ENCODE assay signal across 18 cellular contexts in the genomic region with DNA sequence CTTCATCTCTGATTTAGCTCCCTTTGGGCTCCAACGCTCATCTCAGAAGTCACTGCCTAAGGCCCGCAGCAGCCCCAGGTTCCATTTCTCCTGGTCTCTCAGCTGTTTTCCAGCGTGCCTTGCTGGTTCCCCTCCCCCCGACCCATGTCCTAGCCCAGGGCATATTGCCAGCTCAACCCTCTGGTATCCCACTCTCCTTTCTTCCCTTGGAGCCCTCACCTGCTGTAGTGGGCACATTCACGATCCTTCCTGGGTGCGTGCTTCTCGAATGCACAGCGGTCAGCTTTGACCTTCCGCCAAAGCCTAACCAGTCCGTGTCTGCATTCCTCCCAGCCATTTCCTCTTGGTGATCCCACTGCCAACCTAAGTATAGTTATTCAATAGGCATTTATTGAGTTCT. TPM values are rescaled to one million over a fixed set of nuclear protein-coding genes. Genes with fewer than 3 reads are reported as not detected.
DNase-seq lines count a peak whose midpoint lies in the region; ATAC-seq and TF ChIP-seq lines count a peak whose summit lies in the region.
"Had no signal": no experiment of that assay in that cellular context is flagged by ENCODE, and none has a peak within 500 bp of the region (broad histone marks: within the 10 kb centered on the region; RNA-seq: fewer than 3 reads in every experiment).

No MANE protein-coding gene starts in this region.

- H3K4me2 ChIP-seq in Loucy (ENCODE audit: low read depth, low read length, poor library complexity, severe bottlenecking) (peak overlapping the region; percentile 68), parathyroid adenoma (ENCODE audit: low read length) (no peak overlapping the region)
- H3K4me2 ChIP-seq: A549 had no signal

- H3K9me3 ChIP-seq in Loucy (ENCODE audit: insufficient read depth, low read depth, low read length) (no peaks in the 10 kb centered on the region), parathyroid adenoma (ENCODE audit: control insufficient read depth, low read length) (no peaks in the 10 kb centered on the region), uterus (no peaks in the 10 kb centered on the region)
- H3K9me3 ChIP-seq: A549, BE2C had no signal

- H3K27me3 ChIP-seq in Loucy (ENCODE audit: insufficient read depth, low read length, poor library complexity, severe bottlenecking) (no peaks in the 10 kb centered on the region), dorsolateral prefrontal cortex (no peaks in the 10 kb centered on the region), parathyroid adenoma (ENCODE audit: control insufficient read depth, insufficient read depth, low read length) (no peaks in the 10 kb centered on the region), uterus (no peaks in the 10 kb centered on the region)
- H3K27me3 ChIP-seq: BE2C had no signal

- no peaks in the 10 kb centered on the region for H3K9me2 ChIP-seq in Loucy (replicated peaks; ENCODE audit: low read depth, low read length)

- DNase-seq in dorsolateral prefrontal cortex (no peak), uterus (no peak), COLO829 (ENCODE audit: low spot score) (no peak), NCI-H2196 (lab: John Stamatoyannopoulos, UW; ENCODE audit: unreplicated experiment) (no peak)
- DNase-seq: BE2C; CD4-positive, alpha-beta memory T cell; COR-L47; DMS153; DND-41; GDM1; GM23248; H7 had no signal

- TF ChIP-seq POLR2A in uterus (IDR thresholded peaks at IDR 0.05) = no peak

- no peak for TF ChIP-seq CTCF in Loucy (conservative IDR thresholded peaks at IDR 0.05; ENCODE audit: low read length)
- TF ChIP-seq CTCF in dorsolateral prefrontal cortex (IDR thresholded peaks at IDR 0.05 in 54 of 56, conservative IDR thresholded peaks at IDR 0.05 in 2 of 56; ENCODE audit: low read depth in 1 of 56, partially characterized antibody in 56 of 56) = no peak
- no peak for TF ChIP-seq CTCF in parathyroid adenoma (IDR thresholded peaks at IDR 0.05)
- no peak for TF ChIP-seq CTCF in uterus (IDR thresholded peaks at IDR 0.05)

- H2AFZ ChIP-seq in Loucy (ENCODE audit: low read length) = peak overlapping the region; percentile 74; the same call in 1 of the 2 replicates
- no peak overlapping the region for H2AFZ ChIP-seq in parathyroid adenoma
- H2AFZ ChIP-seq: GM23248 had no signal

- H3K9ac ChIP-seq in Loucy (ENCODE audit: low read depth, low read length, poor library complexity, severe bottlenecking) = peak overlapping the region; percentile 60
- no peak overlapping the region for H3K9ac ChIP-seq in parathyroid adenoma
- H3K9ac ChIP-seq: GM23248 had no signal

- H3K4me1 ChIP-seq in Loucy (ENCODE audit: insufficient read depth, low read length, poor library complexity, severe bottlenecking) (peaks cover 30% of the 10 kb centered on the region), parathyroid adenoma (peaks cover 37% of the 10 kb centered on the region), uterus (no peaks in the 10 kb centered on the region)
- H3K4me1 ChIP-seq: A549, BE2C had no signal

- H3K4me3 ChIP-seq in Loucy (ENCODE audit: low read length, poor library complexity, severe bottlenecking) = peak overlapping the region; percentile 64
- no peak overlapping the region for H3K4me3 ChIP-seq in dorsolateral prefrontal cortex
- H3K4me3 ChIP-seq in parathyroid adenoma (ENCODE audit: low read depth, low read length) = no peak overlapping the region
- no peak overlapping the region for H3K4me3 ChIP-seq in uterus
- H3K4me3 ChIP-seq: A549, GM23248 had no signal

- intact Hi-C loops in dorsolateral prefrontal cortex (cut with DNase I) = no loop called here
- intact Hi-C loops in uterus (cut with DNase I; ENCODE audit: low total_unique reads) = no loop called here

- H3K36me3 ChIP-seq in Loucy (ENCODE audit: insufficient read depth, low read length) (no peaks in the 10 kb centered on the region), parathyroid adenoma (ENCODE audit: control insufficient read depth, insufficient read depth, low read length) (no peaks in the 10 kb centered on the region), uterus (no peaks in the 10 kb centered on the region)
- H3K36me3 ChIP-seq: BE2C had no signal

- H3K79me2 ChIP-seq in Loucy (ENCODE audit: insufficient read depth, low read length) = no peaks in the 10 kb centered on the region
- no peaks in the 10 kb centered on the region for H3K79me2 ChIP-seq in parathyroid adenoma

- H4K20me1 ChIP-seq in Loucy (ENCODE audit: insufficient read depth, low read length, poor library complexity, severe bottlenecking) = no peaks in the 10 kb centered on the region

- H3K27ac ChIP-seq in dorsolateral prefrontal cortex (peak overlapping the region in 35 of 59 donors; percentile 0 to 81 (median 47)), parathyroid adenoma (peak overlapping the region; percentile 64), uterus (peak overlapping the region; percentile 75 to 86)
- H3K27ac ChIP-seq: A549, C4-2B, GM23248 had no signal

- no peaks in the 10 kb centered on the region for H3F3A ChIP-seq in Loucy (ENCODE audit: low read depth)

- ATAC-seq in GM19397 (IDR thresholded peaks at IDR 0.05; ENCODE audit: unreplicated experiment) = no peak
- ATAC-seq: A549 had no signal

RNA-seq across cellular contexts. Expression of a gene that starts 36.1 kb away (rescaled TPM):
- total RNA-seq in dorsolateral prefrontal cortex = 10 to 100 TPM in 10 of 120 experiments, 1 to 10 TPM in 110; 2.5 to 20.4 (median 6.8) TPM
- total RNA-seq in uterus = 1 to 10 TPM in 1 of 4 donors, under 1 TPM in 1, not detected in 2; 0.88 to 1.7 TPM
- total RNA-seq: CD4-positive, alpha-beta memory T cell; H7; HT-29 had no signal

RNA-seq across cellular contexts. Expression of a gene that starts 54.0 kb away (rescaled TPM):
- total RNA-seq in dorsolateral prefrontal cortex (10 to 100 TPM in 65 of 120 experiments, 1 to 10 TPM in 55; 4.4 to 16.7 (median 10.2) TPM), uterus (10 to 100 TPM in 1 of 4 donors, 1 to 10 TPM in 3; 3.3 to 20.2 (median 8.7) TPM)

RNA-seq across cellular contexts. Expression of a gene that starts 54.1 kb away (rescaled TPM):
- total RNA-seq in dorsolateral prefrontal cortex (100 to 1,000 TPM in 1 of 120 experiments, 10 to 100 TPM in 119; 42.8 to 132 (median 64.0) TPM), uterus (10 to 100 TPM; 18.8 to 51.5 (median 33.2) TPM)
